ENCODE assay signal across 8 cellular contexts in genomic region chr1:83455753-83456152, GRCh38.
DNase-seq lines count a peak whose midpoint lies in the region; ATAC-seq, FAIRE-seq and TF ChIP-seq lines count a peak whose summit lies in the region.
"Not testable (repeated sequence)": the region's sequence is repeated elsewhere in the genome, so short reads cannot be mapped to it uniquely, and the experiment has no call there.

No MANE protein-coding gene starts in this region.

- not testable (repeated sequence) for H3K9ac ChIP-seq in HepG2 (ENCODE audit: insufficient read depth, low read depth, low read length)

- H3K4me1 ChIP-seq in ACC112 (ENCODE audit: control insufficient read depth, insufficient read depth, low read length, unreplicated experiment); PC-9 (replicated peaks; ENCODE audit: insufficient read depth); HepG2 (ENCODE audit: insufficient read depth, low read length): not testable (repeated sequence)

- POLR2A ChIA-PET in PC-9 (lab: Charles Lee; ENCODE audit: unreplicated experiment); activated CD8-positive, alpha-beta T cell treated with anti-CD3 and anti-CD28 coated beads, Interleukin-2, amount 10 ng/mL, durations not matched to agents 7 days and 5 days (lab: Charles Lee); HepG2 (lab: Yijun Ruan, JAX): not testable (repeated sequence)

- ATAC-seq in GM18909 (IDR thresholded peaks at IDR 0.05; ENCODE audit: poor library complexity, unreplicated experiment), result peak; percentile 41
- peak; percentile 58 for ATAC-seq in HG02588 (IDR thresholded peaks at IDR 0.05; ENCODE audit: unreplicated experiment)
- not testable (repeated sequence) for ATAC-seq in activated CD8-positive, alpha-beta T cell treated with anti-CD3 and anti-CD28 coated beads, Interleukin-2, amount 10 ng/mL, durations not matched to agents 7 days and 5 days
- peak; percentile 41; the same call in 1 of the 3 replicates for ATAC-seq in HepG2

- not testable (repeated sequence) for H3K36me3 ChIP-seq in ACC112 (ENCODE audit: insufficient read depth, low read length); PC-9 (ENCODE audit: low read depth); HepG2 (replicated peaks in 1 of 2; ENCODE audit: control insufficient read depth in 1 of 2, insufficient read depth in 2 of 2, low read length in 2 of 2)

- H3K4me3 Mint-ChIP-seq in activated CD8-positive, alpha-beta T cell treated with anti-CD3 and anti-CD28 coated beads, Interleukin-2, amount 10 ng/mL, durations not matched to agents 7 days and 5 days, result peak overlapping the region; percentile 56
- peak overlapping the region; percentile 61 for H3K4me3 Mint-ChIP-seq in activated naive CD8-positive, alpha-beta T cell
- peak overlapping the region; percentile 19 for H3K4me3 Mint-ChIP-seq in progenitor cell of endocrine pancreas (ENCODE audit: low read depth)

- H3K4me2 ChIP-seq in PC-9, result peak overlapping the region; percentile 32
- H3K4me2 ChIP-seq in HepG2 (ENCODE audit: low read depth, low read length), result not testable (repeated sequence)

- not testable (repeated sequence) for TF ChIP-seq POLR2A in HepG2 (IDR thresholded peaks at IDR 0.05; ENCODE audit: insufficient read depth in 1 of 2, low read depth in 2 of 2, low read length in 2 of 2)

- in situ Hi-C loops in HepG2 (cut with HindIII; ENCODE audit: extremely low pct_ligation_motif_present, low pct_unique_long_range_greater_than_20kb), result not testable (repeated sequence)

- CTCF ChIA-PET in PC-9 (lab: Charles Lee); activated CD8-positive, alpha-beta T cell treated with anti-CD3 and anti-CD28 coated beads, Interleukin-2, amount 10 ng/mL, durations not matched to agents 7 days and 5 days (lab: Charles Lee); HepG2 (lab: Yijun Ruan, JAX; ENCODE audit: low intra/inter-chr PET ratio, low total read pairs): not testable (repeated sequence)

- FAIRE-seq in HepG2 (lab: Jason Lieb, UNC), result not testable (repeated sequence)

- peaks cover 13% of the 10 kb centered on the region for H3K4me1 Mint-ChIP-seq in activated CD8-positive, alpha-beta T cell treated with anti-CD3 and anti-CD28 coated beads, Interleukin-2, amount 10 ng/mL, durations not matched to agents 7 days and 5 days (ENCODE audit: low read depth)
- H3K4me1 Mint-ChIP-seq in activated naive CD8-positive, alpha-beta T cell (ENCODE audit: low read depth), result peaks cover 14% of the 10 kb centered on the region
- peaks cover 22% of the 10 kb centered on the region for H3K4me1 Mint-ChIP-seq in progenitor cell of endocrine pancreas (ENCODE audit: low read depth)

- intact Hi-C loops in PC-9 (cut with micrococcal nuclease; ENCODE audit: unreplicated experiment); HepG2 (cut with micrococcal nuclease; ENCODE audit: unreplicated experiment): not testable (repeated sequence)

- DNase-seq in PC-9; activated CD8-positive, alpha-beta T cell treated with anti-CD3 and anti-CD28 coated beads, Interleukin-2, amount 10 ng/mL, durations not matched to agents 7 days and 5 days; HepG2 (ENCODE audit: low spot score); progenitor cell of endocrine pancreas (ENCODE audit: low spot score, unreplicated experiment): not testable (repeated sequence)

- H3K27ac ChIP-seq in ACC112 (ENCODE audit: low read depth, low read length); PC-9; HepG2 (ENCODE audit: extremely low read length, insufficient read depth, low read length): not testable (repeated sequence)

- H3K27me3 Mint-ChIP-seq in activated CD8-positive, alpha-beta T cell treated with anti-CD3 and anti-CD28 coated beads, Interleukin-2, amount 10 ng/mL, durations not matched to agents 7 days and 5 days (ENCODE audit: low read depth); activated naive CD8-positive, alpha-beta T cell; progenitor cell of endocrine pancreas: not testable (repeated sequence)

- peak overlapping the region; percentile 66 for H3K27ac Mint-ChIP-seq in activated CD8-positive, alpha-beta T cell treated with anti-CD3 and anti-CD28 coated beads, Interleukin-2, amount 10 ng/mL, durations not matched to agents 7 days and 5 days
- H3K27ac Mint-ChIP-seq in activated naive CD8-positive, alpha-beta T cell; progenitor cell of endocrine pancreas: not testable (repeated sequence)

- H3K27me3 ChIP-seq in ACC112 (ENCODE audit: insufficient read depth, low read length); PC-9 (ENCODE audit: insufficient read depth, low read depth); HepG2 (ENCODE audit: control insufficient read depth in 1 of 2, insufficient read depth in 2 of 2, low read length in 2 of 2): not testable (repeated sequence)

- 0 out of 2 replicates have a peak overlapping the region, but pooled peaks have one; percentile 51 for H3K4me3 ChIP-seq in ACC112 (ENCODE audit: low read depth, low read length)
- not testable (repeated sequence) for H3K4me3 ChIP-seq in PC-9; HepG2 (replicated peaks in 1 of 3; ENCODE audit: insufficient read depth in 1 of 3, low read depth in 2 of 3, low read length in 3 of 3)

- not testable (repeated sequence) for TF ChIP-seq CTCF in PC-9 (conservative IDR thresholded peaks at IDR 0.05); HepG2 (CRISPR knock-in tag; IDR thresholded peaks at IDR 0.05); progenitor cell of endocrine pancreas (IDR thresholded peaks at IDR 0.05; ENCODE audit: unreplicated experiment)

- TF ChIP-seq RAD21 in HepG2 (CRISPR knock-in tag; IDR thresholded peaks at IDR 0.05), result not testable (repeated sequence)

- H3K9me2 ChIP-seq in PC-9 (ENCODE audit: insufficient read depth), result not testable (repeated sequence)

- not testable (repeated sequence) for BruUV-seq in PC-9 (replicated peaks; lab: Mats Ljungman, UMichigan); HepG2 (replicated peaks; lab: Mats Ljungman, UMichigan)

- not testable (repeated sequence) for H4K20me1 ChIP-seq in PC-9 (ENCODE audit: insufficient read depth); HepG2 (ENCODE audit: insufficient read depth, low read length)

- H3K9me3 ChIP-seq in PC-9 (ENCODE audit: insufficient read depth, low read depth); HepG2 (ENCODE audit: low read length): not testable (repeated sequence)

- H3K79me2 ChIP-seq in ACC112 (ENCODE audit: control insufficient read depth, insufficient read depth, low read length, unreplicated experiment); PC-9 (ENCODE audit: low read depth); HepG2 (ENCODE audit: insufficient read depth, low read length): not testable (repeated sequence)

- not testable (repeated sequence) for H2AFZ ChIP-seq in ACC112 (ENCODE audit: low read length, unreplicated experiment); PC-9; HepG2 (ENCODE audit: low read length)

- TF ChIP-seq EP300 in HepG2 (IDR thresholded peaks at IDR 0.05; ENCODE audit: low read depth in 2 of 2, low read length in 2 of 2); HepG2 (CRISPR knock-in tag; IDR thresholded peaks at IDR 0.05; ENCODE audit: borderline replicate concordance): not testable (repeated sequence)

- H3K9me3 Mint-ChIP-seq in activated CD8-positive, alpha-beta T cell treated with anti-CD3 and anti-CD28 coated beads, Interleukin-2, amount 10 ng/mL, durations not matched to agents 7 days and 5 days (ENCODE audit: insufficient read depth); activated naive CD8-positive, alpha-beta T cell (ENCODE audit: low read depth); progenitor cell of endocrine pancreas (ENCODE audit: low read depth): not testable (repeated sequence)

- WGBS in HepG2 (ENCODE audit: low lambda C conversion rate), result 0% methylated on average over 1 of the region's 1 CpG

- not testable (repeated sequence) for H3F3A ChIP-seq in PC-9 (ENCODE audit: insufficient read depth, low read depth)

- H3K36me3 Mint-ChIP-seq in activated CD8-positive, alpha-beta T cell treated with anti-CD3 and anti-CD28 coated beads, Interleukin-2, amount 10 ng/mL, durations not matched to agents 7 days and 5 days (ENCODE audit: low read depth); activated naive CD8-positive, alpha-beta T cell; progenitor cell of endocrine pancreas (ENCODE audit: insufficient read depth): not testable (repeated sequence)
